ENCODE assay signal across 22 cellular contexts in genomic region chr7:137716061-137716460, GRCh38.
"Had no signal": no experiment of that assay in that cellular context is flagged by ENCODE, and none has a peak within 500 bp of the region (broad histone marks: within the 10 kb centered on the region; RNA-seq: fewer than 3 reads in every experiment).

No MANE protein-coding gene starts in this region.

- H3K4me2 ChIP-seq: PC-9 had no signal

- H3K27ac ChIP-seq: PC-9, Peyer's patch, SJCRH30, SK-N-MC had no signal

- FAIRE-seq: HepG2 had no signal

- H3K9me3 ChIP-seq: MG63, Peyer's patch, SJCRH30 had no signal

- H3K4me3 ChIP-seq: MG63, PC-9, Peyer's patch, SJCRH30, SK-N-MC had no signal

- H3K36me3 ChIP-seq: MG63, Peyer's patch, SJCRH30 had no signal

- H3K27me3 ChIP-seq: MG63, Peyer's patch had no signal

- DNase-seq: Karpas-422; KG1; MG63; NCI-H1092 treated with DMSO at 0.1 percent for 48 hours; NCI-H1436; NCI-H187; NCI-H2029; NCI-H2081 treated with DMSO at 0.1 percent for 48 hours; NCI-H2171; NCI-H226; NCI-H446; NCI-H510A; NCI-H524 treated with DMSO at 0.1 percent for 48 hours; NCI-H69; NCI-H774; NK-92 treated with Interleukin-12 subunit alpha and Interleukin-12 subunit beta, amount 100 ng/mL, for 24 hours; PC-9; Peyer's patch; SHP77 treated with DMSO at 0.1 percent for 48 hours; SJCRH30 had no signal

- H3K4me1 ChIP-seq: Peyer's patch, SJCRH30 had no signal

- H2AFZ ChIP-seq: PC-9 had no signal
